Comparison of ENCODE assay signal across 21 cellular contexts in genomic region chr11:45853616-45854219, GRCh38. TPM values are rescaled to one million over a fixed set of nuclear protein-coding genes. Genes with fewer than 3 reads are reported as not detected.
DNase-seq lines count a peak whose midpoint lies in the region; ATAC-seq and TF ChIP-seq lines count a peak whose summit lies in the region.
"Had no signal": no experiment of that assay in that cellular context is flagged by ENCODE, and none has a peak within 500 bp of the region (broad histone marks: within the 10 kb centered on the region; RNA-seq: fewer than 3 reads in every experiment).

No MANE protein-coding gene starts in this region.

- TF ChIP-seq CTCF in HEK293 (tag by site-specific recombination; IDR thresholded peaks at IDR 0.05) (no peak), dorsolateral prefrontal cortex (IDR thresholded peaks at IDR 0.05 in 54 of 56, conservative IDR thresholded peaks at IDR 0.05 in 2 of 56; ENCODE audit: low read depth in 1 of 56, partially characterized antibody in 56 of 56) (no peak), gastrocnemius medialis (IDR thresholded peaks at IDR 0.05 in 4 of 5, conservative IDR thresholded peaks at IDR 0.05 in 1 of 5) (no peak)

- CTCF ChIA-PET in HEK293 (lab: Yijun Ruan, JAX), result interaction anchor here (1.0 to 1.1 kb wide), 2 partner anchors 11 to 19 kb away, joined by 3 to 6 read pairs; no protein-coding TSS in a partner anchor

- H3K36me3 ChIP-seq in HEK293 (ENCODE audit: control insufficient read depth in 2 of 2, insufficient read depth in 1 of 2, low read length in 2 of 2) (peaks cover 0 to 21% of the 10 kb centered on the region in 2 experiments; a peak in 1 of 3 replicates), gastrocnemius medialis (no peaks in the 10 kb centered on the region)

- POLR2A ChIA-PET in HEK293 (lab: Yijun Ruan, JAX), result no interaction called here

- no peaks in the 10 kb centered on the region for H3K4me1 ChIP-seq in HEK293 (ENCODE audit: control insufficient read depth, insufficient read depth, low read length)
- peaks cover 100% of the 10 kb centered on the region in 2 donors for H3K4me1 ChIP-seq in gastrocnemius medialis

- no peak overlapping the region for H3K27ac ChIP-seq in HEK293 (ENCODE audit: extremely low read depth, low read depth, low read length)
- H3K27ac ChIP-seq in dorsolateral prefrontal cortex, result peak overlapping the region in 55 of 59 donors; percentile 25 to 97 (median 77)
- H3K27ac ChIP-seq in gastrocnemius medialis, result peak overlapping the region; percentile 73 to 99 (median 99)
- H3K27ac ChIP-seq: WERI-Rb-1 had no signal

- H3K9me3 ChIP-seq in HEK293 (ENCODE audit: control insufficient read depth, insufficient read depth, low read depth, low read length), result no peaks in the 10 kb centered on the region
- H3K9me3 ChIP-seq in gastrocnemius medialis, result no peaks in the 10 kb centered on the region

- H3K27me3 ChIP-seq in dorsolateral prefrontal cortex (no peaks in the 10 kb centered on the region), gastrocnemius medialis (no peaks in the 10 kb centered on the region)

- H3K4me3 ChIP-seq in HEK293 (ENCODE audit: low read depth, low read length), result no peak overlapping the region
- peak overlapping the region in 5 of 59 donors; percentile 3 to 28 (median 16) for H3K4me3 ChIP-seq in dorsolateral prefrontal cortex
- no peak overlapping the region for H3K4me3 ChIP-seq in gastrocnemius medialis

- DNase-seq in dorsolateral prefrontal cortex (peak in 7 of 10 donors; percentile 31 to 78 (median 70)), left lobe of liver (ENCODE audit: low spot score) (peak; percentile 82), gastrocnemius medialis (no peak), RKO (ENCODE audit: low spot score) (no peak), ureter (ENCODE audit: low spot score) (no peak), CD1c-positive myeloid dendritic cell (ENCODE audit: extremely low spot score) (no peak)
- DNase-seq: activated T-cell treated with anti-CD3 and anti-CD28 coated beads, Interleukin-2, amount 50 U/mL, for 72 hours; CD4-positive, alpha-beta T cell; DMS53; effector memory CD8-positive, alpha-beta T cell; H7; Karpas-422; NCI-H226; SHP77; stimulated activated CD4-positive, alpha-beta T cell treated with anti-CD3 and anti-CD28 coated beads, Interleukin-12 subunit alpha, Interleukin-12 subunit beta, amount 100 ng/mL, for 4 hours; T-cell; WERI-Rb-1 had no signal

- no peak for TF ChIP-seq POLR2A in gastrocnemius medialis (IDR thresholded peaks at IDR 0.05)

- ATAC-seq in left lobe of liver (peak; percentile 53), gastrocnemius medialis (no peak), GM19351 (IDR thresholded peaks at IDR 0.05; ENCODE audit: unreplicated experiment) (no peak)
- ATAC-seq: activated T-cell treated with anti-CD3 and anti-CD28 coated beads, Interleukin-2, amount 50 U/mL, for 72 hours; effector memory CD8-positive, alpha-beta T cell; stimulated activated effector memory CD8-positive, alpha-beta T cell treated with anti-CD3 and anti-CD28 coated beads, Interleukin-12 subunit alpha, Interleukin-12 subunit beta, amount 100 ng/mL, for 72 hours; T-cell had no signal

- intact Hi-C loops in dorsolateral prefrontal cortex (cut with DNase I) (no loop called here), gastrocnemius medialis (cut with DNase I; ENCODE audit: low total_unique reads) (loop anchor here (10.0 kb wide), 1 partner anchor 1571 kb away; the partner anchor contains the start of gene PSMC3)

- in situ Hi-C loops in gastrocnemius medialis (cut with MboI; ENCODE audit: low sequenced_read_pairs in 4 of 4), result no loop called here

TF ChIP-seq in HEK293, 187 proteins besides CTCF, POLR2A, EP300 and RAD21:
- TF ChIP-seq EGR2 (tag by site-specific recombination; IDR thresholded peaks at IDR 0.05; ENCODE audit: low read depth), result peak; percentile 29; the same call in 1 of the 2 replicates
- TF ChIP-seq ZNF266 (tag by site-specific recombination; IDR thresholded peaks at IDR 0.05; ENCODE audit: low read depth), result no peak

RNA-seq across cellular contexts. Expression of gene CRY2, which starts 6.4 kb away (rescaled TPM):
- total RNA-seq in dorsolateral prefrontal cortex (100 to 1,000 TPM in 43 of 120 experiments, 10 to 100 TPM in 77; 65.9 to 159 (median 95.3) TPM), left lobe of liver (52.9 TPM), gastrocnemius medialis (10 to 100 TPM; 36.4 to 85.9 (median 37.9) TPM), ureter (49.9 TPM)

RNA-seq across cellular contexts. Expression of gene MAPK8IP1, which starts 31.7 kb away (rescaled TPM):
- total RNA-seq in dorsolateral prefrontal cortex (100 to 1,000 TPM; 164 to 333 (median 223) TPM), left lobe of liver (8.0 TPM), gastrocnemius medialis (1 to 10 TPM; 1.4 to 4.0 (median 1.9) TPM), ureter (7.2 TPM)

RNA-seq across cellular contexts. Expression of gene SLC35C1, which starts 48.8 kb away (rescaled TPM):
- total RNA-seq in dorsolateral prefrontal cortex (10 to 100 TPM in 25 of 120 experiments, 1 to 10 TPM in 95; 5.6 to 14.4 (median 8.5) TPM), left lobe of liver (13.2 TPM), gastrocnemius medialis (10 to 100 TPM in 1 of 4 donors, 1 to 10 TPM in 3; 4.8 to 11.7 (median 7.8) TPM), ureter (30.4 TPM)

RNA-seq across cellular contexts. Expression of gene FREY1, which starts 53.4 kb away (rescaled TPM):
- total RNA-seq in dorsolateral prefrontal cortex (1 to 10 TPM in 60 of 120 experiments, under 1 TPM in 23, not detected in 37; 0.59 to 5.0 (median 1.4) TPM), left lobe of liver (0.68 TPM), gastrocnemius medialis (not detected), ureter (0.70 TPM)
- total RNA-seq: kidney epithelial cell had no signal

Comparison
In these comparisons a context has a peak if more than half of its experiments do, and no peak if none do; other contexts are left out.
1. DNase-seq: peak in dorsolateral prefrontal cortex (7 of 10) and left lobe of liver (single experiment); none in gastrocnemius medialis (0 of 2), RKO (single experiment), ureter (single experiment) and CD1c-positive myeloid dendritic cell (single experiment).
2. RNA of gene MAPK8IP1, which starts 31.7 kb away (total RNA-seq): 164 to 333 TPM in dorsolateral prefrontal cortex; 8.0 TPM in left lobe of liver (single experiment), 7.2 TPM in ureter (single experiment) and 1.4 to 4.0 TPM in gastrocnemius medialis; every median in the first group is over 10 times any median in the second.